Comparison of ENCODE assay signal across 9 cellular contexts in the genomic region with DNA sequence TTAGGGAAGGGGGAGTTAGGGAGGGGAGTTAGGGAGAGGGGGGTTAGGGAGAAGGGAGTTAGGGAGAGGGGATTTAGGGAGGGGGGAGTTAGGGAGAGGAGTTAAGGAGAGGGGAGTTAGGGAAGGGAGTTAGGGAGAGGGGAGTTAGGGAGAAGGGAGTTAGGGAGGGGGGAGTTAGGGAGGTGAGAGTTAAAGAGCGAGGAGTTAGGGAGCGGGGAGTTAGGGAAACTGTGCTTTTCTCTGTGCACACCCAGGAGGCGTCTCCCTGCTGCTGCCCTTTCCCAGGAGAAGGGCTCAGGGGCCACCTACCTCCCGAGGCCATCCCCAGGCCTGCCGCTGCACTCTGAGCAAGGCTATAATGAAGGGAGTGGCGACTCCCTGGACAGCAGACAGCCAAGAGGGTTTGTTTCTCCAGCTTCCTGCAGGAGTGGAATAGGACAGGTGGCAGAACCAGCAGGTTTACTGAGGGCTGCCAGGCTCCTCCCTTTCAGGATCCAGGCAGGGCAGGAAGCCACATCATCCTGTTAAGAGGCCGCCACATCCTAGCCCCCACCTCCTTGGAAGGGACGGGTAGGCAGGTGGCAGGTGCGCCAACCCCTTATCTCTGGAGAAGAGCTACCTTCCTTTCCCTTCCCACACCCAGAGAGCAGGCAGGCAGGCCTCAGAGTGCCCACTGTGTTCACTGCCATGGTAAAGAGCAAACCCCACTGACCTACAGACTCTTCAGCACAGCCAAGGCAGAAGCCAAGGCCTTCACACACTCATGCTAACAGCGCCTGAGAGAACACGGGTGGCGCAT. TPM values are rescaled to one million over a fixed set of nuclear protein-coding genes. Genes with fewer than 3 reads are reported as not detected.
DNase-seq lines count a peak whose midpoint lies in the region; ATAC-seq and TF ChIP-seq lines count a peak whose summit lies in the region.
"Had no signal": no experiment of that assay in that cellular context is flagged by ENCODE, and none has a peak within 500 bp of the region (broad histone marks: within the 10 kb centered on the region; RNA-seq: fewer than 3 reads in every experiment).

No MANE protein-coding gene starts in this region.

- no peak for TF ChIP-seq EP300 in sigmoid colon (IDR thresholded peaks at IDR 0.05)

- intact Hi-C loops in sigmoid colon (cut with DNase I): no loop called here

- H3K36me3 ChIP-seq in endocrine pancreas (ENCODE audit: control insufficient read depth, insufficient read depth, low read length) (no peaks in the 10 kb centered on the region), sigmoid colon (no peaks in the 10 kb centered on the region)

- TF ChIP-seq CTCF in sigmoid colon (IDR thresholded peaks at IDR 0.05) (no peak), foreskin fibroblast (IDR thresholded peaks at IDR 0.05; ENCODE audit: low read depth, low read length) (no peak), coronary artery (IDR thresholded peaks at IDR 0.05) (no peak)

- H3K27me3 ChIP-seq in endocrine pancreas (ENCODE audit: control insufficient read depth, insufficient read depth, low read length): no peaks in the 10 kb centered on the region
- H3K27me3 ChIP-seq in sigmoid colon: no peaks in the 10 kb centered on the region

- H3K9me3 ChIP-seq in endocrine pancreas (ENCODE audit: control insufficient read depth, low read length) (no peaks in the 10 kb centered on the region), sigmoid colon (no peaks in the 10 kb centered on the region)

- H3K9ac ChIP-seq in endocrine pancreas (ENCODE audit: control insufficient read depth, insufficient read depth, low read length): peak overlapping the region; percentile 1

- DNase-seq in NCI-H526 (lab: John Stamatoyannopoulos, UW): peak; percentile 59 to 65
- DNase-seq in NCI-H526 treated with DMSO at 0.1 percent for 48 hours (lab: John Stamatoyannopoulos, UW): no peak
- DNase-seq in NCI-H345 treated with DMSO at 0.1 percent for 48 hours (lab: John Stamatoyannopoulos, UW; ENCODE audit: unreplicated experiment): peak; percentile 93
- peak; percentile 54 for DNase-seq in sigmoid colon
- no peak for DNase-seq in foreskin fibroblast
- no peak for DNase-seq in coronary artery (ENCODE audit: low spot score)
- DNase-seq: ACHN had no signal

- peak in 1 of 2 donors; percentile 72 for TF ChIP-seq POLR2A in sigmoid colon (IDR thresholded peaks at IDR 0.05)

- H3K4me1 ChIP-seq in endocrine pancreas (ENCODE audit: control insufficient read depth, insufficient read depth, low read length): no peaks in the 10 kb centered on the region
- peaks cover 0 to 41% (median 30%) of the 10 kb centered on the region in 4 donors for H3K4me1 ChIP-seq in sigmoid colon

- H3K27ac ChIP-seq in sigmoid colon (no peak overlapping the region), coronary artery (no peak overlapping the region)

- 12 to 54% methylated on average over 12 of the region's 12 CpGs for WGBS in sigmoid colon, 2 donors

- H3K4me3 ChIP-seq in endocrine pancreas (ENCODE audit: control insufficient read depth, insufficient read depth, low read length) (no peak overlapping the region), sigmoid colon (no peak overlapping the region), foreskin fibroblast (ENCODE audit: low read depth in 1 of 2, low read length in 2 of 2) (no peak overlapping the region), coronary artery (no peak overlapping the region)

- no peak for ATAC-seq in GM19324 (IDR thresholded peaks at IDR 0.05; ENCODE audit: low FRiP score, unreplicated experiment)

RNA-seq across cellular contexts. Expression of a gene that starts 4.3 kb away (rescaled TPM):
- total RNA-seq in sigmoid colon: 10 to 100 TPM; 11.1 to 19.1 (median 13.4) TPM
- polyA plus RNA-seq in sigmoid colon: 100 to 1,000 TPM in 1 of 3 donors, 10 to 100 TPM in 2; 51.1 to 132 (median 60.3) TPM

RNA-seq across cellular contexts. Expression of a gene that starts 18.7 kb away (rescaled TPM):
- 10 to 100 TPM; 14.8 to 31.4 (median 26.2) TPM for total RNA-seq in sigmoid colon
- 10 to 100 TPM in 1 of 3 donors, 1 to 10 TPM in 2; 1.4 to 34.6 (median 4.8) TPM for polyA plus RNA-seq in sigmoid colon

RNA-seq across cellular contexts. Expression of a gene that starts 25.5 kb away (rescaled TPM):
- 100 to 1,000 TPM; 134 to 277 (median 186) TPM for total RNA-seq in sigmoid colon
- polyA plus RNA-seq in sigmoid colon: 100 to 1,000 TPM in 2 of 3 donors, 10 to 100 TPM in 1; 92.5 to 415 (median 138) TPM

Comparison
In these comparisons a context has a peak if more than half of its experiments do, and no peak if none do; other contexts are left out.
1. DNase-seq: peak in NCI-H526 (2 of 2), NCI-H345 treated with DMSO at 0.1 percent for 48 hours (single experiment) and sigmoid colon (single experiment); none in NCI-H526 treated with DMSO at 0.1 percent for 48 hours (single experiment), foreskin fibroblast (0 of 2) and coronary artery (single experiment).